1 cellular context compared by ENCODE assay signal in the genomic region with DNA sequence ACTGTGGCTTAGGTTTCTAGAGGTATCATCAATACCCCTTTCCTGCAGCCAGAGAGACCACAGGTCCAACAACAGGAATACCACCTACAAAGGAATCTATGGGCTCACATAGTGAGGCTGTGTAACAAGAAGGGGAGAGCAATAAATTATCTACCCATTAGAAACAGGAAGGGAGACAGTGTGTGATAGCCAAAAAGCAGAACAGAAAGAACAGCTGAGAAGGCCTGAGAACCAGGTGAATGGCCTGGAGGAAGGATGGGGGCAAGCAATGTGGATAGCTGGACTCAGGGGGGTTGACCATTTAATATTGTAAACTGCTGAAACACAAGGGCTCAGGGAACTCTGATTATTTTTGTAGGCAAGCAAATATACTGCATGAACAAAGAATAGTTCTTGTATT.
A peak's percentile ranks its signal among the peaks of the same experiment; 100 is the strongest.
TF ChIP-seq lines count a peak whose summit lies in the region.

No MANE protein-coding gene starts in this region.

TF ChIP-seq in GM12878, 131 proteins besides CTCF, POLR2A, EP300 and RAD21 (continued from another document):
- peak; percentile 62; the same call in 1 of the 2 replicates for TF ChIP-seq NFIC (IDR thresholded peaks at IDR 0.05; ENCODE audit: low read depth, low read length)
- TF ChIP-seq RAD51 (IDR thresholded peaks at IDR 0.05), result no peak
- 0 out of 4 replicates have a peak, but pooled peaks of 1 of the 2 experiments have one; percentile 19 for TF ChIP-seq ETV6 (conservative IDR thresholded peaks at IDR 0.05 in 1 of 2, IDR thresholded peaks at IDR 0.05 in 1 of 2; ENCODE audit: borderline replicate concordance in 1 of 2, low read depth in 1 of 2)
- peak; percentile 62 for TF ChIP-seq IKZF1 (conservative IDR thresholded peaks at IDR 0.05)
- peak; percentile 22; the same call in 1 of the 2 replicates for TF ChIP-seq JUNB (IDR thresholded peaks at IDR 0.05)
